Comparison of ENCODE assay signal across 22 cellular contexts in the genomic region with DNA sequence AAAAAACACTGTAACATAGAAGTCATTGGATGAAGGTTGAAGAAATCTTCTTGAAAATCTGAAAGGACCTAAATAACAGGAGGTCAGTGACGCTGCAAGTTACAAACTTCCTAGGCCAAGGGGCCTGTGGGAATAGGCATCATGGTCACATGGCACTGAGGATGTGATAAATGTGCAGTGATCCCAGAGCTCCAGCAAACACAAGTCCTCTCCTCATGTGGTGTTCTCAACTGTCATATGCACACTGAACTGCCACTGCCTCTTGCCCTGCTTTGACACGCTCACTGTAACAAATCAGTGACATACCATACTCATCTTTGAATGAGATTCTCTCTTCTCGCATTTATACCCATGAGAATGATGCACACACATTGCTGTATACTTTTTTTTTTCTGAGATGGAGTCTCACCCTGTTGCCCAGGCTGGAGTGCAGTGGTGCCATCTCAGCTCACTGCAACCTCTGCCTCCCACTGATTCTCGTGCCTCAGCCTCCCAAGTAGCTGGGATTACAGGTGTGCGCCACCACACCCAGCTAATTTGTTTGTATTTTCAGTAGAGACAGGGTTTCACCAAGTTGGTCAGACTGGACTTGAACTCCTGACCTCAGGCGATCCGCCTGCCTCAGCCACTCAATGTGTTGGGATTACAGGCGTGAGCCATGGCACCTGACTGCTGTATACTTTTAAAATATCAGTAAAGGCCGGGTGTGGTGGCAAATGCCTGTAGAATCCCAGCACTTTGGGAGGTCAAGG.
"Had no signal": no experiment of that assay in that cellular context is flagged by ENCODE, and none has a peak within 500 bp of the region (broad histone marks: within the 10 kb centered on the region; RNA-seq: fewer than 3 reads in every experiment).

No MANE protein-coding gene starts in this region.

- H3K9me3 ChIP-seq: SJSA1 had no signal

- H3K4me1 ChIP-seq: SJSA1 had no signal

- H3K9ac ChIP-seq: KMS-11 had no signal

- DNase-seq: IMR-90, Kasumi-1, MM.1S, NCI-H1092 treated with DMSO at 0.1 percent for 48 hours, NCI-H1436, NCI-H187, NCI-H2029, NCI-H2081 treated with DMSO at 0.1 percent for 48 hours, NCI-H2171, NCI-H226, NCI-H446, NCI-H510A, NCI-H524 treated with DMSO at 0.1 percent for 48 hours, NCI-H69, NCI-H774, Right ventricle myocardium superior, RPMI8226, SIG-M5 had no signal

- FAIRE-seq: RCC 7860 had no signal

- H3K4me3 ChIP-seq: SJSA1, SK-N-MC had no signal

- H3K27me3 ChIP-seq: SJSA1 had no signal

- H3K27ac ChIP-seq: KMS-11, SJSA1, SK-N-MC had no signal
